Comparison of ENCODE assay signal across 8 cellular contexts in genomic region chr15:67824900-67825879, GRCh38. TPM values are rescaled to one million over a fixed set of nuclear protein-coding genes. Genes with fewer than 3 reads are reported as not detected.
DNase-seq lines count a peak whose midpoint lies in the region; ATAC-seq and TF ChIP-seq lines count a peak whose summit lies in the region.

Gene SKOR1 (plus strand): TSS chr15:67825509. CDS start chr15:67825603, 94 bp downstream.

- no peaks in the 10 kb centered on the region for H3K9me3 Mint-ChIP-seq in MCF 10A (ENCODE audit: unreplicated experiment)
- no peaks in the 10 kb centered on the region for H3K9me3 Mint-ChIP-seq in activated T-helper 1 cell treated with anti-CD3 and anti-CD28 coated beads, Interleukin-12 subunit alpha, Interleukin-12 subunit beta, Interleukin-2, Interleukin-4 antibody, amounts not matched to agents 30 ng/mL and 10 ng/mL and 1 ng/mL, durations not matched to agents 14 hours and 24 hours and 36 hours

- in situ Hi-C loops in T47D (cut with HindIII; ENCODE audit: low pct_unique_long_range_greater_than_20kb, low sequenced_read_pairs) = no loop called here

- H3K27ac ChIP-seq in thoracic aorta = no peak within 1 kb of the TSS

- POLR2A ChIA-PET in MCF 10A (lab: Yijun Ruan, JAX) = interaction anchor here (0.6 kb wide), 1 partner anchor 132 kb away, joined by 4 read pairs; no protein-coding TSS in a partner anchor

- no TSS peak for BruUV-seq in MCF 10A (replicated peaks; lab: Mats Ljungman, UMichigan)

- H3K27ac Mint-ChIP-seq in MCF 10A (ENCODE audit: low read depth, unreplicated experiment) = no peak within 1 kb of the TSS
- H3K27ac Mint-ChIP-seq in activated T-helper 1 cell treated with anti-CD3 and anti-CD28 coated beads, Interleukin-12 subunit alpha, Interleukin-12 subunit beta, Interleukin-2, Interleukin-4 antibody, amounts not matched to agents 30 ng/mL and 10 ng/mL and 1 ng/mL, durations not matched to agents 14 hours and 24 hours and 36 hours = peak within 1 kb of the TSS; percentile 91

- H3K27me3 ChIP-seq in iPS-15b (ENCODE audit: control insufficient read depth, insufficient read depth, low read length) (peaks cover 92% of the 10 kb centered on the region), thoracic aorta (replicated peaks; ENCODE audit: insufficient read depth) (peaks cover 49% of the 10 kb centered on the region)

- H3K4me3 ChIP-seq in iPS-15b (ENCODE audit: low read depth, low read length) = peak within 1 kb of the TSS; percentile 48
- peak within 1 kb of the TSS; percentile 45 for H3K4me3 ChIP-seq in thoracic aorta

- peaks cover 7% of the 10 kb centered on the region for H3K4me1 ChIP-seq in iPS-15b (ENCODE audit: control insufficient read depth, insufficient read depth, low read length)
- H3K4me1 ChIP-seq in thoracic aorta (ENCODE audit: control insufficient read depth in 1 of 2, low read depth in 2 of 2) = peaks cover 20 to 49% of the 10 kb centered on the region in 2 donors

- peaks cover 63% of the 10 kb centered on the region for H3K27me3 Mint-ChIP-seq in MCF 10A (ENCODE audit: insufficient read depth, unreplicated experiment)
- peaks cover 68% of the 10 kb centered on the region for H3K27me3 Mint-ChIP-seq in activated T-helper 1 cell treated with anti-CD3 and anti-CD28 coated beads, Interleukin-12 subunit alpha, Interleukin-12 subunit beta, Interleukin-2, Interleukin-4 antibody, amounts not matched to agents 30 ng/mL and 10 ng/mL and 1 ng/mL, durations not matched to agents 14 hours and 24 hours and 36 hours (ENCODE audit: insufficient read depth)

- H3K9me3 ChIP-seq in iPS-15b (ENCODE audit: control insufficient read depth, insufficient read depth, low read length) (no peaks in the 10 kb centered on the region), thoracic aorta (no peaks in the 10 kb centered on the region)

- ATAC-seq in thoracic aorta (ENCODE audit: insufficient number of reproducible peaks, low FRiP score, low read depth) = no peak
- no peak for ATAC-seq in GM21515 (IDR thresholded peaks at IDR 0.05; ENCODE audit: unreplicated experiment)
- ATAC-seq in GM19351 (IDR thresholded peaks at IDR 0.05; ENCODE audit: unreplicated experiment) = no peak
- ATAC-seq in HG03045 (IDR thresholded peaks at IDR 0.05; ENCODE audit: unreplicated experiment) = no peak

- TF ChIP-seq CTCF in MCF 10A (IDR thresholded peaks at IDR 0.05; ENCODE audit: unreplicated experiment) = no peak
- TF ChIP-seq CTCF in thoracic aorta (IDR thresholded peaks at IDR 0.05) = no peak

- no peaks in the 10 kb centered on the region for H3K36me3 ChIP-seq in iPS-15b (ENCODE audit: control insufficient read depth, insufficient read depth, low read length)
- no peaks in the 10 kb centered on the region for H3K36me3 ChIP-seq in thoracic aorta

- H3K4me3 Mint-ChIP-seq in MCF 10A (ENCODE audit: unreplicated experiment) = no peak within 1 kb of the TSS
- peak within 1 kb of the TSS; percentile 42 for H3K4me3 Mint-ChIP-seq in activated T-helper 1 cell treated with anti-CD3 and anti-CD28 coated beads, Interleukin-12 subunit alpha, Interleukin-12 subunit beta, Interleukin-2, Interleukin-4 antibody, amounts not matched to agents 30 ng/mL and 10 ng/mL and 1 ng/mL, durations not matched to agents 14 hours and 24 hours and 36 hours

- intact Hi-C loops in MCF 10A (cut with micrococcal nuclease) = no loop called here
- intact Hi-C loops in activated T-helper 1 cell treated with anti-CD3 and anti-CD28 coated beads, Interleukin-12 subunit alpha, Interleukin-12 subunit beta, Interleukin-2, Interleukin-4 antibody, amounts not matched to agents 30 ng/mL and 10 ng/mL and 1 ng/mL, durations not matched to agents 14 hours and 24 hours and 36 hours (cut with micrococcal nuclease) = loop anchor here (1.0 to 5.0 kb wide), 3 partner anchors 8 to 303 kb away; partner anchors contain the start of gene C15orf61

- H3K36me3 Mint-ChIP-seq in MCF 10A (ENCODE audit: insufficient read depth, unreplicated experiment) = no peaks in the 10 kb centered on the region
- peaks cover 7% of the 10 kb centered on the region for H3K36me3 Mint-ChIP-seq in activated T-helper 1 cell treated with anti-CD3 and anti-CD28 coated beads, Interleukin-12 subunit alpha, Interleukin-12 subunit beta, Interleukin-2, Interleukin-4 antibody, amounts not matched to agents 30 ng/mL and 10 ng/mL and 1 ng/mL, durations not matched to agents 14 hours and 24 hours and 36 hours (ENCODE audit: low read depth)

- CTCF ChIA-PET in MCF 10A (lab: Yijun Ruan, JAX) = interaction anchor here (0.6 to 1.6 kb wide), 3 partner anchors 10 to 440 kb away, joined by 3 read pairs; no protein-coding TSS in a partner anchor

- DNase-seq in T47D (ENCODE audit: low read depth in 1 of 2, low spot score in 1 of 2) (peak; percentile 57 to 96), MCF 10A (ENCODE audit: unreplicated experiment) (no peak), thoracic aorta (ENCODE audit: low spot score) (no peak)
- no peak for DNase-seq in activated T-helper 1 cell treated with anti-CD3 and anti-CD28 coated beads, Interleukin-12 subunit alpha, Interleukin-12 subunit beta, Interleukin-2, Interleukin-4 antibody, amounts not matched to agents 30 ng/mL and 10 ng/mL and 1 ng/mL, durations not matched to agents 14 hours and 24 hours and 36 hours (ENCODE audit: low spot score)

- no peak within 1 kb of the TSS for H3K9ac ChIP-seq in iPS-15b (ENCODE audit: low read depth, low read length)

- H3K4me1 Mint-ChIP-seq in MCF 10A (ENCODE audit: insufficient read depth, unreplicated experiment) = peaks cover 12% of the 10 kb centered on the region
- peaks cover 19% of the 10 kb centered on the region for H3K4me1 Mint-ChIP-seq in activated T-helper 1 cell treated with anti-CD3 and anti-CD28 coated beads, Interleukin-12 subunit alpha, Interleukin-12 subunit beta, Interleukin-2, Interleukin-4 antibody, amounts not matched to agents 30 ng/mL and 10 ng/mL and 1 ng/mL, durations not matched to agents 14 hours and 24 hours and 36 hours (ENCODE audit: low read depth)

RNA-seq across cellular contexts. Expression of gene SKOR1, which starts in this region (rescaled TPM):
- total RNA-seq in MCF 10A (2022) (0.07 and 0.17 TPM in 2 replicates), thoracic aorta (1 to 10 TPM in 1 of 2 donors, under 1 TPM in 1; 0.78 to 3.5 TPM)
- total RNA-seq in activated T-helper 1 cell treated with anti-CD3 and anti-CD28 coated beads, Interleukin-12 subunit alpha, Interleukin-12 subunit beta, Interleukin-2, Interleukin-4 antibody, amounts not matched to agents 30 ng/mL and 10 ng/mL and 1 ng/mL, durations not matched to agents 14 hours and 24 hours and 36 hours = 0.21 TPM in 1 of 2 replicates, not detected in the other

Comparison
In these comparisons a context has a peak if more than half of its experiments do, and no peak if none do; other contexts are left out.
1. DNase-seq: peak in T47D (2 of 2); none in MCF 10A (single experiment), activated T-helper 1 cell treated with anti-CD3 and anti-CD28 coated beads, Interleukin-12 subunit alpha, Interleukin-12 subunit beta, Interleukin-2, Interleukin-4 antibody, amounts not matched to agents 30 ng/mL and 10 ng/mL and 1 ng/mL, durations not matched to agents 14 hours and 24 hours and 36 hours (single experiment) and thoracic aorta (single experiment).